In genomic region chr18:54958711-54959625, GRCh38 we compare ENCODE assay signal across 9 cellular contexts. TPM values are rescaled to one million over a fixed set of nuclear protein-coding genes. Genes with fewer than 3 reads are reported as not detected.
DNase-seq lines count a peak whose midpoint lies in the region; ATAC-seq and TF ChIP-seq lines count a peak whose summit lies in the region.
"Had no signal": no experiment of that assay in that cellular context is flagged by ENCODE, and none has a peak within 500 bp of the region (broad histone marks: within the 10 kb centered on the region; RNA-seq: fewer than 3 reads in every experiment).

Gene CCDC68, minus strand, starts transcription at chr18:54959461. Its CDS starts 16,670 bp downstream, at chr18:54942791.

- H3K4me1 ChIP-seq in right cardiac atrium (ENCODE audit: control insufficient read depth, insufficient read depth, low read length) (no peaks in the 10 kb centered on the region), gastrocnemius medialis (no peaks in the 10 kb centered on the region)

- H3K4me1 Mint-ChIP-seq in activated T-helper 2 cell treated with anti-CD3 and anti-CD28 coated beads, Interferon-gamma antibody, Interleukin-2, Interleukin-4, amounts not matched to agents 10 μg/mL and 5 μg/mL and 100 μg/mL, durations not matched to agents 14 hours and 24 hours and 36 hours (ENCODE audit: low read depth): peaks cover 2% of the 10 kb centered on the region

- H3K27ac ChIP-seq in right cardiac atrium (ENCODE audit: low read length): peak within 1 kb of the TSS; percentile 90
- peak within 1 kb of the TSS in 3 of 4 donors; percentile 39 to 58 (median 46) for H3K27ac ChIP-seq in gastrocnemius medialis

- WGBS in right cardiac atrium: 12% methylated on average over 57 of the region's 57 CpGs

- no peaks in the 10 kb centered on the region for H3K36me3 ChIP-seq in gastrocnemius medialis

- H3K27me3 Mint-ChIP-seq in activated T-helper 2 cell treated with anti-CD3 and anti-CD28 coated beads, Interferon-gamma antibody, Interleukin-2, Interleukin-4, amounts not matched to agents 10 μg/mL and 5 μg/mL and 100 μg/mL, durations not matched to agents 14 hours and 24 hours and 36 hours (ENCODE audit: low read depth): peaks cover 64% of the 10 kb centered on the region

- intact Hi-C loops in activated T-helper 2 cell treated with anti-CD3 and anti-CD28 coated beads, Interferon-gamma antibody, Interleukin-2, Interleukin-4, amounts not matched to agents 10 μg/mL and 5 μg/mL and 100 μg/mL, durations not matched to agents 14 hours and 24 hours and 36 hours (cut with micrococcal nuclease): no loop called here
- intact Hi-C loops in right cardiac atrium (cut with DNase I) (no loop called here), gastrocnemius medialis (cut with DNase I; ENCODE audit: low total_unique reads) (no loop called here)

- H3K9me3 ChIP-seq in right cardiac atrium (ENCODE audit: control insufficient read depth, low read length): no peaks in the 10 kb centered on the region
- H3K9me3 ChIP-seq in gastrocnemius medialis: no peaks in the 10 kb centered on the region

- H3K4me3 ChIP-seq in right cardiac atrium (ENCODE audit: low read length) (peak within 1 kb of the TSS; percentile 66), gastrocnemius medialis (peak within 1 kb of the TSS; percentile 32 to 50 (median 44))

- no peak for TF ChIP-seq CTCF in gastrocnemius medialis (IDR thresholded peaks at IDR 0.05 in 4 of 5, conservative IDR thresholded peaks at IDR 0.05 in 1 of 5)

- H3K27me3 ChIP-seq in right cardiac atrium (ENCODE audit: control insufficient read depth, insufficient read depth): no peaks in the 10 kb centered on the region
- H3K27me3 ChIP-seq in gastrocnemius medialis: peaks cover 0 to 12% (median 9%) of the 10 kb centered on the region in 3 donors

- TF ChIP-seq POLR2A in gastrocnemius medialis (IDR thresholded peaks at IDR 0.05): peak in 1 of 2 donors; percentile 20

- H3K27ac Mint-ChIP-seq in activated T-helper 2 cell treated with anti-CD3 and anti-CD28 coated beads, Interferon-gamma antibody, Interleukin-2, Interleukin-4, amounts not matched to agents 10 μg/mL and 5 μg/mL and 100 μg/mL, durations not matched to agents 14 hours and 24 hours and 36 hours: no peak within 1 kb of the TSS

- no peaks in the 10 kb centered on the region for H3K9me3 Mint-ChIP-seq in activated T-helper 2 cell treated with anti-CD3 and anti-CD28 coated beads, Interferon-gamma antibody, Interleukin-2, Interleukin-4, amounts not matched to agents 10 μg/mL and 5 μg/mL and 100 μg/mL, durations not matched to agents 14 hours and 24 hours and 36 hours

- no peak for DNase-seq in activated T-helper 2 cell treated with anti-CD3 and anti-CD28 coated beads, Interferon-gamma antibody, Interleukin-2, Interleukin-4, amounts not matched to agents 10 μg/mL and 5 μg/mL and 100 μg/mL, durations not matched to agents 14 hours and 24 hours and 36 hours (ENCODE audit: low spot score)
- DNase-seq in right cardiac atrium (peak; percentile 74 to 90 (median 85)), gastrocnemius medialis (no peak), dedifferentiated amniotic fluid mesenchymal stem cell (ENCODE audit: extremely low spot score) (no peak), NOMO-1 treated with DMSO at 0.1 percent for 48 hours (lab: John Stamatoyannopoulos, UW; ENCODE audit: unreplicated experiment) (no peak), NCI-H1417 treated with DMSO at 0.1 percent for 48 hours (lab: John Stamatoyannopoulos, UW) (no peak)
- no peak for DNase-seq in activated effector memory CD4-positive, alpha-beta T cell treated with Interleukin-2 at 50 U/mL for 16 hours
- DNase-seq: stimulated activated naive CD4-positive, alpha-beta T cell treated with Interleukin-2 at 50 U/mL for 16 hours had no signal

- in situ Hi-C loops in gastrocnemius medialis (cut with MboI; ENCODE audit: low sequenced_read_pairs in 4 of 4): loop anchor here in 1 of 4 donors (25.0 kb wide), 1 partner anchor 97 kb away; no protein-coding TSS in a partner anchor

- peak; percentile 79 for ATAC-seq in GM19463 (IDR thresholded peaks at IDR 0.05; ENCODE audit: unreplicated experiment)
- ATAC-seq in right cardiac atrium: peak; percentile 95 to 99
- no peak for ATAC-seq in gastrocnemius medialis

- H3K36me3 Mint-ChIP-seq in activated T-helper 2 cell treated with anti-CD3 and anti-CD28 coated beads, Interferon-gamma antibody, Interleukin-2, Interleukin-4, amounts not matched to agents 10 μg/mL and 5 μg/mL and 100 μg/mL, durations not matched to agents 14 hours and 24 hours and 36 hours (ENCODE audit: low read depth): no peaks in the 10 kb centered on the region

- H3K4me3 Mint-ChIP-seq in activated T-helper 2 cell treated with anti-CD3 and anti-CD28 coated beads, Interferon-gamma antibody, Interleukin-2, Interleukin-4, amounts not matched to agents 10 μg/mL and 5 μg/mL and 100 μg/mL, durations not matched to agents 14 hours and 24 hours and 36 hours (ENCODE audit: low read depth): peak within 1 kb of the TSS; percentile 27

RNA-seq across cellular contexts. Expression of gene CCDC68, which starts in this region (rescaled TPM):
- total RNA-seq in activated T-helper 2 cell treated with anti-CD3 and anti-CD28 coated beads, Interferon-gamma antibody, Interleukin-2, Interleukin-4, amounts not matched to agents 10 μg/mL and 5 μg/mL and 100 μg/mL, durations not matched to agents 14 hours and 24 hours and 36 hours: not detected in 2 replicates
- total RNA-seq in right cardiac atrium: 1 to 10 TPM; 4.1 to 6.9 (median 5.7) TPM
- polyA plus RNA-seq in right cardiac atrium: 8.9 TPM
- total RNA-seq in gastrocnemius medialis: 1 to 10 TPM; 2.4 to 6.0 (median 4.5) TPM

Comparison
In these comparisons a context has a peak if more than half of its experiments do, and no peak if none do; other contexts are left out.
1. ATAC-seq: peak in GM19463 (single experiment) and right cardiac atrium (2 of 2); none in gastrocnemius medialis (0 of 2).
2. DNase-seq: peak in right cardiac atrium (3 of 3); none in activated T-helper 2 cell treated with anti-CD3 and anti-CD28 coated beads, Interferon-gamma antibody, Interleukin-2, Interleukin-4, amounts not matched to agents 10 μg/mL and 5 μg/mL and 100 μg/mL, durations not matched to agents 14 hours and 24 hours and 36 hours (single experiment), gastrocnemius medialis (0 of 2), dedifferentiated amniotic fluid mesenchymal stem cell (single experiment), NOMO-1 treated with DMSO at 0.1 percent for 48 hours (single experiment), NCI-H1417 treated with DMSO at 0.1 percent for 48 hours (single experiment) and activated effector memory CD4-positive, alpha-beta T cell treated with Interleukin-2 at 50 U/mL for 16 hours (single experiment).